Comparison of ENCODE assay signal across 18 cellular contexts in the genomic region with DNA sequence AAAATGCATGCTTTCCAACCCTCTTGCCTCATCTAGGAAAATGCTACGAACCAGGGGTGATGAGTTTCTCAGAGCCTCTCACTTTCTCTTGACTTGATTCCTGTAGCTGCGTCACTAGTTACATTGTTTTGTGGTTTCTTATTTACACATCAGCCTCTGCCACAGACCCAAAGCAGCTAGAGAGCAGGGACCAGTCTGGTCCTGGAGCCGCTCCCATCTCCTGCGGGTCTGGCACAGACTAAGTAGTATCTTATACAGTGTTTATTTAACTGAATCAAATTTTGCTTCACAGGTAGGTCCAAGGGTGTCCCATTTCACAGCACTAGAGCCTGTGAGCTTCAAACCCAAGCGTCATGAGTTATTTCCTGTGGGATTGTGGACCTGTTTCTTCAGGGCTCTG.
"Had no signal": no experiment of that assay in that cellular context is flagged by ENCODE, and none has a peak within 500 bp of the region (broad histone marks: within the 10 kb centered on the region; RNA-seq: fewer than 3 reads in every experiment).

No MANE protein-coding gene starts in this region.

- H3K9me3 ChIP-seq: esophagus squamous epithelium, heart right ventricle, pancreas had no signal

- H3K36me3 ChIP-seq: esophagus squamous epithelium, heart right ventricle, pancreas had no signal

- H3K27me3 ChIP-seq: pancreas had no signal

- DNase-seq: activated CD4-positive, alpha-beta T cell treated with anti-CD3 and anti-CD28 coated beads, Interleukin-2, amount 10 ng/mL, durations not matched to agents 24 days and 14 days; activated CD4-positive, CD25-positive, alpha-beta regulatory T cell; activated CD8-positive, alpha-beta memory T cell treated with anti-CD3 and anti-CD28 coated beads, Interleukin-2, amount 50 U/mL, for 4 hours; activated CD8-positive, alpha-beta T cell treated with anti-CD3 and anti-CD28 coated beads for 36 hours; activated naive CD4-positive, alpha-beta T cell treated with anti-CD3 and anti-CD28 coated beads for 36 hours; activated naive CD8-positive, alpha-beta T cell treated with anti-CD3 and anti-CD28 coated beads, Interleukin-2, amount 50 U/mL, for 24 hours; activated T-cell treated with anti-CD3 and anti-CD28 coated beads, Interleukin-2, amount 50 U/mL, for 4 hours; anterior cingulate cortex; effector CD8-positive, alpha-beta T cell; esophagus squamous epithelium; heart right ventricle; immature natural killer cell; mesendoderm; naive thymus-derived CD4-positive, alpha-beta T cell; pancreas; stimulated activated CD4-positive, alpha-beta T cell treated with anti-CD3 and anti-CD28 coated beads, Interleukin-4, amount 100 ng/mL, for 4 hours; T-cell had no signal

- H3K4me3 ChIP-seq: esophagus squamous epithelium, heart right ventricle, pancreas, smooth muscle cell had no signal

- H3K4me1 ChIP-seq: heart right ventricle, pancreas had no signal

- H3K27ac ChIP-seq: esophagus squamous epithelium, heart right ventricle, pancreas had no signal
